In genomic region chr17:19137959-19138358, GRCh38 we compare ENCODE assay signal across 2 cellular contexts. TPM values are rescaled to one million over a fixed set of nuclear protein-coding genes. Genes with fewer than 3 reads are reported as not detected.
"Had no signal": no experiment of that assay in that cellular context is flagged by ENCODE, and none has a peak within 500 bp of the region (broad histone marks: within the 10 kb centered on the region; RNA-seq: fewer than 3 reads in every experiment).

No MANE protein-coding gene starts in this region.

RNA-seq across cellular contexts. Expression of gene GRAPL, which starts 10.6 kb away (rescaled TPM):
- total RNA-seq: body of pancreas, kidney epithelial cell had no signal
